12 cellular contexts compared by ENCODE assay signal in genomic region chr4:108117473-108118182, GRCh38. TPM values are rescaled to one million over a fixed set of nuclear protein-coding genes. Genes with fewer than 3 reads are reported as not detected.
DNase-seq lines count a peak whose midpoint lies in the region; ATAC-seq and TF ChIP-seq lines count a peak whose summit lies in the region.
"Had no signal": no experiment of that assay in that cellular context is flagged by ENCODE, and none has a peak within 500 bp of the region (broad histone marks: within the 10 kb centered on the region; RNA-seq: fewer than 3 reads in every experiment).

No MANE protein-coding gene starts in this region.

- intact Hi-C loops in IMR-90 (cut with micrococcal nuclease): no loop called here

- no peak overlapping the region for H4K8ac ChIP-seq in IMR-90 (ENCODE audit: low read depth in 2 of 2, low read length in 2 of 2)
- H4K8ac ChIP-seq in mesendoderm (ENCODE audit: low read depth, low read length): no peak overlapping the region

- no TSS peak for BruUV-seq in IMR-90 (replicated peaks; lab: Mats Ljungman, UMichigan)

- no peaks in the 10 kb centered on the region for H3K9me3 Mint-ChIP-seq in activated naive CD8-positive, alpha-beta T cell (ENCODE audit: low read depth)

- H3K14ac ChIP-seq in IMR-90 (replicated peaks; ENCODE audit: low read depth, low read length): no peak overlapping the region

- DNase-seq in NCI-H1417 (lab: John Stamatoyannopoulos, UW) (peak in 2 of 3 experiments; percentile 20 to 45), NCI-H1417 treated with DMSO at 0.1 percent for 48 hours (lab: John Stamatoyannopoulos, UW) (no peak), IMR-90 (no peak), mesendoderm (peak; percentile 96), COR-L47 (lab: John Stamatoyannopoulos, UW) (no peak), AG08396 (ENCODE audit: low spot score) (no peak)
- DNase-seq: colonic mucosa; head of caudate nucleus; stimulated activated CD8-positive, alpha-beta memory T cell treated with anti-CD3 and anti-CD28 coated beads, Interleukin-4, amount 100 ng/mL, for 48 hours had no signal

- H3K9me3 ChIP-seq in IMR-90 (ENCODE audit: control insufficient read depth, insufficient read depth, low read length): no peaks in the 10 kb centered on the region
- H3K9me3 ChIP-seq: colonic mucosa had no signal

- H2BK120ac ChIP-seq in IMR-90 (ENCODE audit: low read depth, low read length): no peak overlapping the region
- no peak overlapping the region for H2BK120ac ChIP-seq in mesendoderm (ENCODE audit: low read depth, low read length)

- in situ Hi-C loops in IMR-90 (cut with MboI; ENCODE audit: low sequenced_read_pairs): no loop called here

- H3K4me3 Mint-ChIP-seq in activated naive CD8-positive, alpha-beta T cell: peak overlapping the region; percentile 81
- H3K4me3 Mint-ChIP-seq: activated CD8-positive, alpha-beta memory T cell treated with anti-CD3 and anti-CD28 coated beads, Interleukin-2, amount 10 ng/mL, durations not matched to agents 7 days and 5 days had no signal

- POLR2A ChIA-PET in IMR-90 (lab: Charles Lee; ENCODE audit: unreplicated experiment): no interaction called here

- H3K4me1 ChIP-seq in IMR-90 (ENCODE audit: control insufficient read depth, insufficient read depth, low read length) (no peaks in the 10 kb centered on the region; the same call in 1 of the 2 replicates), mesendoderm (ENCODE audit: control insufficient read depth, low read depth, low read length) (peaks cover 17% of the 10 kb centered on the region)
- H3K4me1 ChIP-seq: colonic mucosa had no signal

- no peaks in the 10 kb centered on the region for H3K27me3 ChIP-seq in IMR-90 (ENCODE audit: control insufficient read depth, insufficient read depth, low read length)
- H3K27me3 ChIP-seq in mesendoderm (ENCODE audit: insufficient read depth, low read length, poor library complexity): no peaks in the 10 kb centered on the region
- H3K27me3 ChIP-seq: colonic mucosa had no signal

- TF ChIP-seq POLR2A in IMR-90 (IDR thresholded peaks at IDR 0.05; ENCODE audit: low read depth, low read length): no peak

- no peak overlapping the region for H4K91ac ChIP-seq in IMR-90 (ENCODE audit: insufficient read depth, low read depth, low read length)

- H3K23ac ChIP-seq in IMR-90 (ENCODE audit: low read depth, low read length): no peak overlapping the region
- H3K23ac ChIP-seq in mesendoderm (ENCODE audit: low read length): no peak overlapping the region

- H3K27ac Mint-ChIP-seq in activated naive CD8-positive, alpha-beta T cell: peak overlapping the region; percentile 96

- no peak overlapping the region for H2BK20ac ChIP-seq in IMR-90 (ENCODE audit: low read depth, low read length)

- H3K9me1 ChIP-seq in IMR-90 (ENCODE audit: insufficient read depth, low read length): no peaks in the 10 kb centered on the region

- H3K4me2 ChIP-seq in IMR-90 (ENCODE audit: low read depth, low read length) (no peak overlapping the region), mesendoderm (ENCODE audit: low read length) (no peak overlapping the region)

- ATAC-seq in IMR-90 (ENCODE audit: low read depth) (peak; percentile 27; the same call in 1 of the 2 replicates), GM19328 (IDR thresholded peaks at IDR 0.05; ENCODE audit: unreplicated experiment) (no peak)

- H3K79me1 ChIP-seq in IMR-90 (ENCODE audit: low read depth in 1 of 2, low read length in 2 of 2) (no peaks in the 10 kb centered on the region), mesendoderm (ENCODE audit: low read length) (peaks cover 4% of the 10 kb centered on the region)

- H4K20me1 ChIP-seq in IMR-90 (ENCODE audit: insufficient read depth, low read length): no peaks in the 10 kb centered on the region

- H3K4me3 ChIP-seq in IMR-90 (ENCODE audit: insufficient read depth, low read depth, low read length) (no peak overlapping the region), mesendoderm (ENCODE audit: low read length) (no peak overlapping the region)
- H3K4me3 ChIP-seq: colonic mucosa had no signal

- TF ChIP-seq RAD21 in IMR-90 (IDR thresholded peaks at IDR 0.05; ENCODE audit: low read length): no peak

- TF ChIP-seq CTCF in IMR-90 (conservative IDR thresholded peaks at IDR 0.05; ENCODE audit: low read depth, low read length): no peak

- H3K27ac ChIP-seq in IMR-90 (ENCODE audit: insufficient read depth, low read length) (no peak overlapping the region), mesendoderm (ENCODE audit: low read depth, low read length) (no peak overlapping the region)
- H3K27ac ChIP-seq: colonic mucosa had no signal

- H2BK15ac ChIP-seq in IMR-90 (ENCODE audit: low read depth, low read length) (no peak overlapping the region), mesendoderm (replicated peaks; ENCODE audit: low read depth) (no peak overlapping the region)

- CTCF ChIA-PET in IMR-90 (lab: Yijun Ruan, JAX): no interaction called here

- H3K4ac ChIP-seq in IMR-90 (ENCODE audit: low read depth, low read length): no peak overlapping the region
- H3K4ac ChIP-seq in mesendoderm (ENCODE audit: low read depth, low read length): no peak overlapping the region

- peaks cover 14% of the 10 kb centered on the region for H3K36me3 Mint-ChIP-seq in activated naive CD8-positive, alpha-beta T cell

- no peak overlapping the region for H2AFZ ChIP-seq in IMR-90 (replicated peaks; ENCODE audit: low read length, poor library complexity)

- peaks cover 95% of the 10 kb centered on the region for H3K4me1 Mint-ChIP-seq in activated naive CD8-positive, alpha-beta T cell (ENCODE audit: low read depth)

- H2AK9ac ChIP-seq in IMR-90 (replicated peaks; ENCODE audit: low read depth, low read length, poor library complexity): no peak overlapping the region

- WGBS in IMR-90 (ENCODE audit: extremely low coverage in 2 of 2, insufficient read length in 1 of 2), 2 experiments: no CpG with 5 or more reads among the region's 7 CpGs
- no CpG with 5 or more reads among the region's 7 CpGs for WGBS in mesendoderm (ENCODE audit: extremely low coverage, insufficient coverage, low lambda C conversion rate)

- H3K18ac ChIP-seq in IMR-90 (ENCODE audit: low read depth, low read length) (no peak overlapping the region), mesendoderm (ENCODE audit: low read length) (no peak overlapping the region)

- H3K79me2 ChIP-seq in mesendoderm (ENCODE audit: control insufficient read depth, insufficient read depth, low read length): no peaks in the 10 kb centered on the region

- dilution Hi-C loops in IMR-90 (cut with HindIII; ENCODE audit: low sequenced_read_pairs, unreplicated experiment): no loop called here

- no peaks in the 10 kb centered on the region for H3K36me3 ChIP-seq in IMR-90 (ENCODE audit: control insufficient read depth, insufficient read depth, low read length)
- no peaks in the 10 kb centered on the region for H3K36me3 ChIP-seq in mesendoderm (ENCODE audit: control insufficient read depth, insufficient read depth, low read length)
- H3K36me3 ChIP-seq: colonic mucosa had no signal

- no peak overlapping the region for H2BK5ac ChIP-seq in IMR-90 (ENCODE audit: low read depth, low read length, poor library complexity, severe bottlenecking)
- no peak overlapping the region for H2BK5ac ChIP-seq in mesendoderm (ENCODE audit: low read length)

- H4K5ac ChIP-seq in IMR-90 (ENCODE audit: low read depth, low read length) (no peak overlapping the region), mesendoderm (ENCODE audit: low read length) (no peak overlapping the region)

- no peak overlapping the region for H3K56ac ChIP-seq in IMR-90 (ENCODE audit: extremely low read depth, insufficient read depth, low read length)
- no peak overlapping the region for H3K56ac ChIP-seq in mesendoderm (ENCODE audit: low read length)

- no peak overlapping the region for H2AK5ac ChIP-seq in IMR-90 (ENCODE audit: low read depth, low read length)
- H2AK5ac ChIP-seq in mesendoderm (ENCODE audit: low read length): no peak overlapping the region

- H3K9ac ChIP-seq in IMR-90 (ENCODE audit: low read depth, low read length): no peak overlapping the region
- H3K9ac ChIP-seq in mesendoderm (ENCODE audit: low read length): no peak overlapping the region

- no peaks in the 10 kb centered on the region for H3K27me3 Mint-ChIP-seq in activated naive CD8-positive, alpha-beta T cell
- H3K27me3 Mint-ChIP-seq: activated CD8-positive, alpha-beta memory T cell treated with anti-CD3 and anti-CD28 coated beads, Interleukin-2, amount 10 ng/mL, durations not matched to agents 7 days and 5 days had no signal

TF ChIP-seq in IMR-90, 13 proteins besides CTCF, POLR2A, EP300 and RAD21 (continues in another document):
- TF ChIP-seq FOS (IDR thresholded peaks at IDR 0.05; ENCODE audit: low read depth, low read length) (no peak), BHLHE40 (IDR thresholded peaks at IDR 0.05; ENCODE audit: low read depth, low read length) (no peak), RCOR1 (IDR thresholded peaks at IDR 0.05; ENCODE audit: insufficient replicate concordance, low read length) (no peak), USF2 (IDR thresholded peaks at IDR 0.05; ENCODE audit: low read depth, low read length) (no peak), MAFK (IDR thresholded peaks at IDR 0.05; ENCODE audit: low read depth, low read length) (no peak), RFX5 (IDR thresholded peaks at IDR 0.05; ENCODE audit: low read depth, low read length) (no peak), MXI1 (IDR thresholded peaks at IDR 0.05; ENCODE audit: borderline replicate concordance, low read depth, low read length) (no peak), ELK1 (IDR thresholded peaks at IDR 0.05; ENCODE audit: borderline replicate concordance, low read depth, low read length) (no peak), MAZ (IDR thresholded peaks at IDR 0.05; ENCODE audit: borderline replicate concordance, low read depth, low read length) (no peak)

RNA-seq across cellular contexts. Expression of gene LEF1, which starts 51.1 kb away (rescaled TPM):
- 0.56 and 1.8 TPM in 2 replicates for total RNA-seq in IMR-90 (2012; rRNA removed)
- polyA plus RNA-seq in IMR-90 (2012; rRNA removed): 0.93 and 1.7 TPM in 2 replicates
- 0.47 and 0.53 TPM in 2 replicates for polyA plus RNA-seq in IMR-90 (2012; cell fraction: cytosol; rRNA removed)
- polyA plus RNA-seq in IMR-90 (2012; cell fraction: nucleus; rRNA removed; ENCODE audit: low replicate concordance): 0.28 and 1.0 TPM in 2 replicates
- 12.4 TPM for polyA plus RNA-seq in mesendoderm (2013, experiment 1 of 2)
- 11.0 TPM for polyA plus RNA-seq in mesendoderm (2013, experiment 2 of 2)

Comparison
In these comparisons a context has a peak if more than half of its experiments do, and no peak if none do; other contexts are left out.
1. DNase-seq: peak in NCI-H1417 (2 of 3) and mesendoderm (single experiment); none in NCI-H1417 treated with DMSO at 0.1 percent for 48 hours (single experiment), IMR-90 (single experiment), COR-L47 (single experiment) and AG08396 (single experiment).